In genomic region chr6:11436508-11437096, GRCh38 we compare ENCODE assay signal across 21 cellular contexts.
"Had no signal": no experiment of that assay in that cellular context is flagged by ENCODE, and none has a peak within 500 bp of the region (broad histone marks: within the 10 kb centered on the region; RNA-seq: fewer than 3 reads in every experiment).

No MANE protein-coding gene starts in this region.

- FAIRE-seq: frontal cortex, kidney had no signal

- H3K27me3 ChIP-seq: dorsolateral prefrontal cortex, left lung, ovary, spleen, tibial nerve had no signal

- H3K9me3 ChIP-seq: left lung, lower lobe of right lung, ovary, psoas muscle, spleen, thoracic aorta, tibial nerve had no signal

- DNase-seq: cerebellar nuclear complex; dorsolateral prefrontal cortex; effector CD4-positive, alpha-beta T cell; hypothalamus; kidney; left lung; lower lobe of right lung; natural killer cell; occipital lobe; ovary; posterior cingulate gyrus; psoas muscle; right cardiac atrium; spleen; stimulated activated CD4-positive, alpha-beta T cell treated with anti-CD3 and anti-CD28 coated beads, Interleukin-4, amount 100 ng/mL, for 4 hours; stimulated activated naive CD8-positive, alpha-beta T cell treated with anti-CD3 and anti-CD28 coated beads, Interleukin-15, Interleukin-2, amounts not matched to agents 100 U/mL and 50 U/mL, for 24 hours had no signal

- H3K36me3 ChIP-seq: left lung, lower lobe of right lung, ovary, spleen, thoracic aorta, tibial nerve had no signal

- H3K27ac ChIP-seq: dorsolateral prefrontal cortex, ovary, psoas muscle, spleen had no signal

- ATAC-seq: left lung; lower lobe of right lung; natural killer cell; psoas muscle; right cardiac atrium; stimulated activated memory B cell treated with anti-CD40 and anti-IgM and Interleukin-4, amounts not matched to agents 10 μg/mL and 1 μg/mL and 100 μg/mL, for 72 hours; stimulated activated naive CD8-positive, alpha-beta T cell treated with anti-CD3 and anti-CD28 coated beads, Interleukin-15, Interleukin-2, amounts not matched to agents 100 U/mL and 50 U/mL, for 24 hours had no signal

- H3K4me3 ChIP-seq: dorsolateral prefrontal cortex, left lung, lower lobe of right lung, ovary, psoas muscle, skin epidermis, spleen, thoracic aorta, tibial nerve had no signal
